Comparison of ENCODE assay signal across 34 cellular contexts in the genomic region with DNA sequence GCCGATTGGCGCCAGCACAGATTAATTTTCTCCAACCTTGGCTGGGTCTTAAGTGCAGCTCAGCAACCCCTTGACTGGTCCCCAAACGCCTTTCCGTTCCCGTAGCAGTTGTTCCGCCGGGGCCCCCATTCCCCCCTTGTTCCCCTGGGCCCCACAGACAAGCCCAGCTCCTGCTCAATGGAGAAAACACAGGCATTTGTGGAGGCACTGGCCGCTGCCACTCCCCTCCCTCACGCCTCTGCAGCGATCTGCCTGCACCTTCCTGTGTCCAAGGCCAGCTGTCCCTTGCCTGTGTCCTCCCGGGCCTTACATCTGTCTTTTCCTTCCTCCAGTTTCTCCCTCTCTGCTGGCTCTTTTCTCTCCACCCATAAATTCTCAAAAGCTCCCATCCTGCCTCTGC. TPM values are rescaled to one million over a fixed set of nuclear protein-coding genes. Genes with fewer than 3 reads are reported as not detected.
"Had no signal": no experiment of that assay in that cellular context is flagged by ENCODE, and none has a peak within 500 bp of the region (broad histone marks: within the 10 kb centered on the region; RNA-seq: fewer than 3 reads in every experiment).

No MANE protein-coding gene starts in this region.

- ATAC-seq: effector memory CD8-positive, alpha-beta T cell; heart left ventricle; left lung; natural killer cell; right cardiac atrium; stimulated activated effector memory CD8-positive, alpha-beta T cell treated with anti-CD3 and anti-CD28 coated beads, Interleukin-12 subunit alpha, Interleukin-12 subunit beta, amount 100 ng/mL, for 72 hours; upper lobe of right lung had no signal

- H3K4me1 Mint-ChIP-seq: activated naive CD8-positive, alpha-beta T cell treated with anti-CD3 and anti-CD28 coated beads for 36 hours; immature natural killer cell had no signal

- H3K9me3 ChIP-seq: adrenal gland, thyroid gland, upper lobe of right lung had no signal

- H3K4me3 Mint-ChIP-seq: activated naive CD4-positive, alpha-beta T cell treated with anti-CD3 and anti-CD28 coated beads for 36 hours; activated naive CD8-positive, alpha-beta T cell treated with anti-CD3 and anti-CD28 coated beads for 36 hours; activated T-helper 1 cell treated with anti-CD3 and anti-CD28 coated beads, Interleukin-12 subunit alpha, Interleukin-12 subunit beta, Interleukin-2, Interleukin-4 antibody, amounts not matched to agents 30 ng/mL and 10 ng/mL and 1 ng/mL, durations not matched to agents 14 hours and 24 hours and 36 hours; brain; effector memory CD8-positive, alpha-beta T cell; immature natural killer cell; natural killer cell; stimulated activated effector memory CD8-positive, alpha-beta T cell treated with anti-CD3 and anti-CD28 coated beads, Interleukin-12 subunit alpha, Interleukin-12 subunit beta, amount 100 ng/mL, for 72 hours had no signal

- H3K27ac ChIP-seq: adrenal gland, ascending aorta, cardiac muscle cell, heart left ventricle, left lung, skin epidermis, stomach, thyroid gland, upper lobe of right lung had no signal

- H3K4me1 ChIP-seq: adrenal gland, ascending aorta, heart left ventricle, left lung, stomach, thyroid gland, upper lobe of right lung had no signal

- H3K27me3 Mint-ChIP-seq: activated naive CD8-positive, alpha-beta T cell treated with anti-CD3 and anti-CD28 coated beads for 36 hours; brain had no signal

- H3K36me3 Mint-ChIP-seq: activated naive CD8-positive, alpha-beta T cell treated with anti-CD3 and anti-CD28 coated beads for 36 hours; immature natural killer cell; natural killer cell; stimulated activated effector memory CD8-positive, alpha-beta T cell treated with anti-CD3 and anti-CD28 coated beads, Interleukin-12 subunit alpha, Interleukin-12 subunit beta, amount 100 ng/mL, for 72 hours had no signal

- H3K9me3 Mint-ChIP-seq: activated naive CD8-positive, alpha-beta T cell treated with anti-CD3 and anti-CD28 coated beads for 36 hours; activated T-helper 1 cell treated with anti-CD3 and anti-CD28 coated beads, Interleukin-12 subunit alpha, Interleukin-12 subunit beta, Interleukin-2, Interleukin-4 antibody, amounts not matched to agents 30 ng/mL and 10 ng/mL and 1 ng/mL, durations not matched to agents 14 hours and 24 hours and 36 hours; effector memory CD8-positive, alpha-beta T cell; immature natural killer cell; natural killer cell; stimulated activated effector memory CD8-positive, alpha-beta T cell treated with anti-CD3 and anti-CD28 coated beads, Interleukin-12 subunit alpha, Interleukin-12 subunit beta, amount 100 ng/mL, for 72 hours had no signal

- H3K27me3 ChIP-seq: adrenal gland, ascending aorta, cardiac muscle cell, heart left ventricle, left lung, thyroid gland, upper lobe of right lung had no signal

- H3K4me3 ChIP-seq: adrenal gland, ascending aorta, cardiac muscle cell, heart left ventricle, left lung, lung, skin epidermis, stomach, thyroid gland, upper lobe of right lung had no signal

- H3K27ac Mint-ChIP-seq: activated naive CD4-positive, alpha-beta T cell treated with anti-CD3 and anti-CD28 coated beads for 36 hours; activated naive CD8-positive, alpha-beta T cell treated with anti-CD3 and anti-CD28 coated beads for 36 hours; activated T-helper 1 cell treated with anti-CD3 and anti-CD28 coated beads, Interleukin-12 subunit alpha, Interleukin-12 subunit beta, Interleukin-2, Interleukin-4 antibody, amounts not matched to agents 30 ng/mL and 10 ng/mL and 1 ng/mL, durations not matched to agents 14 hours and 24 hours and 36 hours; effector memory CD8-positive, alpha-beta T cell; immature natural killer cell; natural killer cell; stimulated activated effector memory CD8-positive, alpha-beta T cell treated with anti-CD3 and anti-CD28 coated beads, Interleukin-12 subunit alpha, Interleukin-12 subunit beta, amount 100 ng/mL, for 72 hours had no signal

- DNase-seq: activated CD4-positive, alpha-beta T cell treated with anti-CD3 and anti-CD28 coated beads for 4 hours; activated CD4-positive, alpha-beta T cell treated with anti-CD3 and anti-CD28 coated beads, Interleukin-2, amount 50 U/mL, for 4 hours; activated CD4-positive, CD25-positive, alpha-beta regulatory T cell; activated effector memory CD4-positive, alpha-beta T cell treated with anti-CD3 and anti-CD28 coated beads, Interleukin-2, amount 50 U/mL, for 16 hours; activated naive CD4-positive, alpha-beta T cell treated with anti-CD3 and anti-CD28 coated beads for 36 hours; activated naive CD8-positive, alpha-beta T cell treated with anti-CD3 and anti-CD28 coated beads for 36 hours; activated T-cell treated with anti-CD3 and anti-CD28 coated beads for 4 hours; adrenal gland; cortex of kidney; effector memory CD8-positive, alpha-beta T cell; foreskin fibroblast; heart left ventricle; hypothalamus; immature natural killer cell; left lung; mesendoderm; natural killer cell; posterior cingulate gyrus; right cardiac atrium; stimulated activated CD4-positive, alpha-beta T cell treated with anti-CD3 and anti-CD28 coated beads, Interleukin-12 subunit alpha, Interleukin-12 subunit beta, amount 100 ng/mL, for 4 hours; stimulated activated CD4-positive, alpha-beta T cell treated with anti-CD3 and anti-CD28 coated beads, Interleukin-4, amount 100 ng/mL, for 24 hours; stomach; T-helper 2 cell; thyroid gland; upper lobe of right lung had no signal

- H3K36me3 ChIP-seq: adrenal gland, ascending aorta, cardiac muscle cell, heart left ventricle, left lung, stomach, thyroid gland, upper lobe of right lung had no signal

RNA-seq across cellular contexts. Expression of gene NNAT, which starts 56.9 kb away (rescaled TPM):
- total RNA-seq: ascending aorta, mononuclear cell, natural killer cell, osteoblast had no signal
